1 cellular context compared by ENCODE assay signal in the genomic region with DNA sequence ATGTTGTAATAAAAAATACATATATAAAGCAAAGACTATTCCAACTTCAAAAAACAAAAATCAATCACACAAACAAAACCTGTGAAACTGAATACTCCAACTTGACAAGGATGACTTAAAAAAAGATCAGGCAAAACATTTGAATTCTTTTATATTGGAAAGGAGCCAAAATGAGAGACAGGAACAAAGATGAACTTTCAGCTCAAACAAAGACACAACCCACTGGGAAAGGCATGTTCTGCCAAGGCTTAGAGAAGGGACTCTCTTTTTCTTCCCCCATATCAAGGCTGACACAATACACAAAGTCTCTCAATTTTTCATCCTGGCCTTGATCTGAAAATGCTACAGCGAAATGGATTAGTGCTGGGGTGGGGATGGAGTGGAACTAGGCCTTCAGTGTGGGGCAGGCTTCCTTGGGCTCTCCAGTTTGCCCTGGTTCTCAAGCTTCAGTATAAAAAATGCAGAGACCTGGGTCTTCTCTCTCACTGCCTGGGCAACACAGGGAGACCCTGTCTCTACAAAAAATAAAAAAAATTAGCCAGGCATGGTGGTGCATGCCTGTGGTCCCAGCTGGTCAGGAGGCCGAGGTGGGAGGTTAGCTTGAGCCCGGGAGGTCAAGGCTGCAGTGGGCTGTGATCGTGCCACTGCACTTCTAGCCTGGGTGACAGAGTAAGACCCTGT.
TF ChIP-seq lines count a peak whose summit lies in the region.

No MANE protein-coding gene starts in this region.

TF ChIP-seq in HepG2, 621 proteins besides CTCF, POLR2A, EP300 and RAD21 (continued from another document and continues in another):
- TF ChIP-seq PREB (CRISPR knock-in tag; IDR thresholded peaks at IDR 0.05) (no peak), ELF3 (CRISPR knock-in tag; IDR thresholded peaks at IDR 0.05) (0 out of 2 replicates have a peak, but pooled peaks have one; percentile 19), MIXL1 (CRISPR knock-in tag; IDR thresholded peaks at IDR 0.05) (0 out of 2 replicates have a peak, but pooled peaks have one; percentile 53), FOXA1 (IDR thresholded peaks at IDR 0.05) (no peak), FOXA1 (CRISPR knock-in tag; IDR thresholded peaks at IDR 0.05) (peak; percentile 36; the same call in 1 of the 2 replicates), ASH2L (IDR thresholded peaks at IDR 0.05; ENCODE audit: insufficient read length, low read depth, low read length) (peak; percentile 94), ZNF280B (CRISPR knock-in tag; IDR thresholded peaks at IDR 0.05; ENCODE audit: borderline replicate concordance) (no peak), THYN1 (CRISPR knock-in tag; IDR thresholded peaks at IDR 0.05; ENCODE audit: borderline replicate concordance, low read depth) (no peak), ISL2 (CRISPR knock-in tag; IDR thresholded peaks at IDR 0.05) (peak; percentile 33), TARDBP (CRISPR knock-in tag; IDR thresholded peaks at IDR 0.05) (no peak; the same call in 1 of the 2 replicates), ZMYM2 (CRISPR knock-in tag; IDR thresholded peaks at IDR 0.05) (peak; percentile 54; the same call in 1 of the 2 replicates), ZNF614 (CRISPR knock-in tag; IDR thresholded peaks at IDR 0.05; ENCODE audit: borderline replicate concordance) (peak; percentile 37), DMAP1 (CRISPR knock-in tag; IDR thresholded peaks at IDR 0.05) (peak; percentile 29; the same call in 1 of the 2 replicates), TCF7 (IDR thresholded peaks at IDR 0.05; ENCODE audit: low read depth) (peak; percentile 65), HDAC2 (CRISPR knock-in tag; IDR thresholded peaks at IDR 0.05) (peak; percentile 56; the same call in 1 of the 2 replicates), ZNF101 (CRISPR knock-in tag; IDR thresholded peaks at IDR 0.05; ENCODE audit: borderline replicate concordance, low read depth) (no peak), MED1 (CRISPR knock-in tag; IDR thresholded peaks at IDR 0.05) (peak; percentile 84), TBX2 (CRISPR knock-in tag; IDR thresholded peaks at IDR 0.05; ENCODE audit: borderline replicate concordance) (peak; percentile 73; the same call in 1 of the 2 replicates), KDM5A (IDR thresholded peaks at IDR 0.05; ENCODE audit: borderline replicate concordance, low read length) (no peak), RARA (CRISPR knock-in tag; IDR thresholded peaks at IDR 0.05) (peak; percentile 66), RXRB (CRISPR knock-in tag; IDR thresholded peaks at IDR 0.05; ENCODE audit: borderline replicate concordance) (0 out of 2 replicates have a peak, but pooled peaks have one; percentile 14), ELF4 (CRISPR knock-in tag; IDR thresholded peaks at IDR 0.05; ENCODE audit: borderline replicate concordance) (no peak), FOXO1 (CRISPR knock-in tag; IDR thresholded peaks at IDR 0.05) (peak; percentile 7; the same call in 1 of the 2 replicates), GABPB1 (CRISPR knock-in tag; IDR thresholded peaks at IDR 0.05) (peak; percentile 34; the same call in 1 of the 2 replicates), MLX (CRISPR knock-in tag; IDR thresholded peaks at IDR 0.05) (no peak; the same call in 1 of the 2 replicates), ZNF687 (CRISPR knock-in tag; IDR thresholded peaks at IDR 0.05) (peak; percentile 71), NFIC (IDR thresholded peaks at IDR 0.05; ENCODE audit: low read length) (peak; percentile 96), CREBL2 (CRISPR knock-in tag; IDR thresholded peaks at IDR 0.05; ENCODE audit: borderline replicate concordance) (no peak), ZNF207 (IDR thresholded peaks at IDR 0.05; ENCODE audit: borderline replicate concordance) (no peak), ZFAT (CRISPR knock-in tag; conservative IDR thresholded peaks at IDR 0.05) (no peak), HIVEP1 (CRISPR knock-in tag; IDR thresholded peaks at IDR 0.05) (no peak)
- TF ChIP-seq, protein P1, sequence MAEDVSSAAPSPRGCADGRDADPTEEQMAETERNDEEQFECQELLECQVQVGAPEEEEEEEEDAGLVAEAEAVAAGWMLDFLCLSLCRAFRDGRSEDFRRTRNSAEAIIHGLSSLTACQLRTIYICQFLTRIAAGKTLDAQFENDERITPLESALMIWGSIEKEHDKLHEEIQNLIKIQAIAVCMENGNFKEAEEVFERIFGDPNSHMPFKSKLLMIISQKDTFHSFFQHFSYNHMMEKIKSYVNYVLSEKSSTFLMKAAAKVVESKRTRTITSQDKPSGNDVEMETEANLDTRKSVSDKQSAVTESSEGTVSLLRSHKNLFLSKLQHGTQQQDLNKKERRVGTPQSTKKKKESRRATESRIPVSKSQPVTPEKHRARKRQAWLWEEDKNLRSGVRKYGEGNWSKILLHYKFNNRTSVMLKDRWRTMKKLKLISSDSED (CRISPR knock-in tag; IDR thresholded peaks at IDR 0.05): no peak
- TF ChIP-seq, protein P2, sequence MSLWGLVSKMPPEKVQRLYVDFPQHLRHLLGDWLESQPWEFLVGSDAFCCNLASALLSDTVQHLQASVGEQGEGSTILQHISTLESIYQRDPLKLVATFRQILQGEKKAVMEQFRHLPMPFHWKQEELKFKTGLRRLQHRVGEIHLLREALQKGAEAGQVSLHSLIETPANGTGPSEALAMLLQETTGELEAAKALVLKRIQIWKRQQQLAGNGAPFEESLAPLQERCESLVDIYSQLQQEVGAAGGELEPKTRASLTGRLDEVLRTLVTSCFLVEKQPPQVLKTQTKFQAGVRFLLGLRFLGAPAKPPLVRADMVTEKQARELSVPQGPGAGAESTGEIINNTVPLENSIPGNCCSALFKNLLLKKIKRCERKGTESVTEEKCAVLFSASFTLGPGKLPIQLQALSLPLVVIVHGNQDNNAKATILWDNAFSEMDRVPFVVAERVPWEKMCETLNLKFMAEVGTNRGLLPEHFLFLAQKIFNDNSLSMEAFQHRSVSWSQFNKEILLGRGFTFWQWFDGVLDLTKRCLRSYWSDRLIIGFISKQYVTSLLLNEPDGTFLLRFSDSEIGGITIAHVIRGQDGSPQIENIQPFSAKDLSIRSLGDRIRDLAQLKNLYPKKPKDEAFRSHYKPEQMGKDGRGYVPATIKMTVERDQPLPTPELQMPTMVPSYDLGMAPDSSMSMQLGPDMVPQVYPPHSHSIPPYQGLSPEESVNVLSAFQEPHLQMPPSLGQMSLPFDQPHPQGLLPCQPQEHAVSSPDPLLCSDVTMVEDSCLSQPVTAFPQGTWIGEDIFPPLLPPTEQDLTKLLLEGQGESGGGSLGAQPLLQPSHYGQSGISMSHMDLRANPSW (CRISPR knock-in tag; IDR thresholded peaks at IDR 0.05; ENCODE audit: borderline replicate concordance): peak; percentile 60; the same call in 1 of the 2 replicates
- TF ChIP-seq, protein P3, sequence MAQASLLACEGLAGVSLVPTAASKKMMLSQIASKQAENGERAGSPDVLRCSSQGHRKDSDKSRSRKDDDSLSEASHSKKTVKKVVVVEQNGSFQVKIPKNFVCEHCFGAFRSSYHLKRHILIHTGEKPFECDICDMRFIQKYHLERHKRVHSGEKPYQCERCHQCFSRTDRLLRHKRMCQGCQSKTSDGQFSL (CRISPR knock-in tag; IDR thresholded peaks at IDR 0.05): no peak
- TF ChIP-seq, protein P4, sequence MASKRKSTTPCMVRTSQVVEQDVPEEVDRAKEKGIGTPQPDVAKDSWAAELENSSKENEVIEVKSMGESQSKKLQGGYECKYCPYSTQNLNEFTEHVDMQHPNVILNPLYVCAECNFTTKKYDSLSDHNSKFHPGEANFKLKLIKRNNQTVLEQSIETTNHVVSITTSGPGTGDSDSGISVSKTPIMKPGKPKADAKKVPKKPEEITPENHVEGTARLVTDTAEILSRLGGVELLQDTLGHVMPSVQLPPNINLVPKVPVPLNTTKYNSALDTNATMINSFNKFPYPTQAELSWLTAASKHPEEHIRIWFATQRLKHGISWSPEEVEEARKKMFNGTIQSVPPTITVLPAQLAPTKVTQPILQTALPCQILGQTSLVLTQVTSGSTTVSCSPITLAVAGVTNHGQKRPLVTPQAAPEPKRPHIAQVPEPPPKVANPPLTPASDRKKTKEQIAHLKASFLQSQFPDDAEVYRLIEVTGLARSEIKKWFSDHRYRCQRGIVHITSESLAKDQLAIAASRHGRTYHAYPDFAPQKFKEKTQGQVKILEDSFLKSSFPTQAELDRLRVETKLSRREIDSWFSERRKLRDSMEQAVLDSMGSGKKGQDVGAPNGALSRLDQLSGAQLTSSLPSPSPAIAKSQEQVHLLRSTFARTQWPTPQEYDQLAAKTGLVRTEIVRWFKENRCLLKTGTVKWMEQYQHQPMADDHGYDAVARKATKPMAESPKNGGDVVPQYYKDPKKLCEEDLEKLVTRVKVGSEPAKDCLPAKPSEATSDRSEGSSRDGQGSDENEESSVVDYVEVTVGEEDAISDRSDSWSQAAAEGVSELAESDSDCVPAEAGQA (IDR thresholded peaks at IDR 0.05; ENCODE audit: low read depth): 0 out of 2 replicates have a peak, but pooled peaks have one; percentile 10
- TF ChIP-seq, protein P4 (CRISPR knock-in tag; IDR thresholded peaks at IDR 0.05; ENCODE audit: borderline replicate concordance): no peak
- TF ChIP-seq, protein P5, sequence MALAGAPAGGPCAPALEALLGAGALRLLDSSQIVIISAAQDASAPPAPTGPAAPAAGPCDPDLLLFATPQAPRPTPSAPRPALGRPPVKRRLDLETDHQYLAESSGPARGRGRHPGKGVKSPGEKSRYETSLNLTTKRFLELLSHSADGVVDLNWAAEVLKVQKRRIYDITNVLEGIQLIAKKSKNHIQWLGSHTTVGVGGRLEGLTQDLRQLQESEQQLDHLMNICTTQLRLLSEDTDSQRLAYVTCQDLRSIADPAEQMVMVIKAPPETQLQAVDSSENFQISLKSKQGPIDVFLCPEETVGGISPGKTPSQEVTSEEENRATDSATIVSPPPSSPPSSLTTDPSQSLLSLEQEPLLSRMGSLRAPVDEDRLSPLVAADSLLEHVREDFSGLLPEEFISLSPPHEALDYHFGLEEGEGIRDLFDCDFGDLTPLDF (CRISPR knock-in tag; IDR thresholded peaks at IDR 0.05): no peak
